ENCODE assay signal across 8 cellular contexts in genomic region chr6:105452924-105453756, GRCh38. TPM values are rescaled to one million over a fixed set of nuclear protein-coding genes. Genes with fewer than 3 reads are reported as not detected.
DNase-seq lines count a peak whose midpoint lies in the region; ATAC-seq lines count a peak whose summit lies in the region.

No MANE protein-coding gene starts in this region.

- H3K23ac ChIP-seq in neuronal stem cell (ENCODE audit: low read depth, low read length, poor library complexity): no peak overlapping the region

- H3K4me3 ChIP-seq in neuronal stem cell (ENCODE audit: low read length in 2 of 2): peak overlapping the region in 1 of 2 donors; percentile 33

- H3K9me3 ChIP-seq in neuronal stem cell (replicated peaks in 1 of 2; ENCODE audit: control insufficient read depth in 2 of 2, insufficient read depth in 1 of 2, low read depth in 1 of 2, low read length in 2 of 2): no peaks in the 10 kb centered on the region

- peak; percentile 57 for DNase-seq in activated CD8-positive, alpha-beta memory T cell treated with anti-CD3 and anti-CD28 coated beads, Interleukin-2, amount 50 U/mL, for 48 hours
- DNase-seq in neuronal stem cell (ENCODE audit: low spot score): no peak
- DNase-seq in cortex of kidney (lab: John Stamatoyannopoulos, UW): no peak
- no peak for DNase-seq in NCI-H526 (lab: John Stamatoyannopoulos, UW)
- no peak for DNase-seq in NCI-H524 treated with DMSO at 0.1 percent for 48 hours (lab: John Stamatoyannopoulos, UW)
- no peak for DNase-seq in NCI-H128 (lab: John Stamatoyannopoulos, UW; ENCODE audit: unreplicated experiment)

- no peaks in the 10 kb centered on the region for H3K36me3 ChIP-seq in neuronal stem cell (replicated peaks in 1 of 2; ENCODE audit: control insufficient read depth in 2 of 2, insufficient read depth in 2 of 2, low read length in 2 of 2)

- no peaks in the 10 kb centered on the region for H3K79me1 ChIP-seq in neuronal stem cell (ENCODE audit: low read depth, low read length)

- no peak overlapping the region for H2BK5ac ChIP-seq in neuronal stem cell (ENCODE audit: low read length)

- no peak overlapping the region for H2AK5ac ChIP-seq in neuronal stem cell (ENCODE audit: low read depth, low read length)

- no peak overlapping the region for H2BK120ac ChIP-seq in neuronal stem cell (ENCODE audit: low read depth, low read length)

- ATAC-seq in GM19025 (IDR thresholded peaks at IDR 0.05; ENCODE audit: low read depth, unreplicated experiment): peak; percentile 56
- ATAC-seq in HG03432 (IDR thresholded peaks at IDR 0.05; ENCODE audit: unreplicated experiment): peak; percentile 77

- no peak overlapping the region for H4K8ac ChIP-seq in neuronal stem cell (ENCODE audit: low read depth, low read length)

- no peak overlapping the region for H3K18ac ChIP-seq in neuronal stem cell (ENCODE audit: low read length)

- no peak overlapping the region for H3K27ac ChIP-seq in neuronal stem cell (replicated peaks; ENCODE audit: low read length)

- no peak overlapping the region for H2BK15ac ChIP-seq in neuronal stem cell (ENCODE audit: low read length)

- peaks cover 4 to 21% of the 10 kb centered on the region in 2 donors for H3K4me1 ChIP-seq in neuronal stem cell (ENCODE audit: control insufficient read depth in 2 of 2, insufficient read depth in 1 of 2, low read depth in 1 of 2, low read length in 2 of 2)

- no peak overlapping the region for H3K4ac ChIP-seq in neuronal stem cell (ENCODE audit: low read length)

- peak overlapping the region; percentile 86 for H2AFZ ChIP-seq in neuronal stem cell (ENCODE audit: low read length)

- no peak overlapping the region for H3K9ac ChIP-seq in neuronal stem cell (ENCODE audit: low read depth, low read length, poor library complexity)

- H4K91ac ChIP-seq in neuronal stem cell (ENCODE audit: low read depth, low read length, poor library complexity): no peak overlapping the region

- H3K14ac ChIP-seq in neuronal stem cell (ENCODE audit: low read length): no peak overlapping the region

- no peak overlapping the region for H3K4me2 ChIP-seq in neuronal stem cell (ENCODE audit: insufficient read depth, low read length, poor library complexity, severe bottlenecking)

- H3K27me3 ChIP-seq in neuronal stem cell (ENCODE audit: control insufficient read depth in 3 of 3, insufficient read depth in 3 of 3, low read depth in 1 of 3, low read length in 3 of 3): no peaks in the 10 kb centered on the region

- WGBS in neuronal stem cell (ENCODE audit: extremely low coverage in 2 of 2, insufficient read length in 2 of 2, insufficient replicate concordance in 1 of 2), 2 donors: no CpG with 5 or more reads among the region's 8 CpGs

- no peak overlapping the region for H2BK12ac ChIP-seq in neuronal stem cell (ENCODE audit: low read length)

RNA-seq across cellular contexts. Expression of gene PREP, which starts 50.3 kb away (rescaled TPM):
- polyA plus RNA-seq in neuronal stem cell (2013, experiment 1 of 2): 20.2 TPM
- 19.3 TPM for polyA plus RNA-seq in neuronal stem cell (2013, experiment 2 of 2)
